ENCODE assay signal across 27 cellular contexts in genomic region chr1:226934483-226935237, GRCh38.
"Had no signal": no experiment of that assay in that cellular context is flagged by ENCODE, and none has a peak within 500 bp of the region (broad histone marks: within the 10 kb centered on the region; RNA-seq: fewer than 3 reads in every experiment).

No MANE protein-coding gene starts in this region.

- H3K27ac ChIP-seq: left lung, lower lobe of right lung, pancreas, prostate gland, tibial nerve, uterus had no signal

- FAIRE-seq: islet of Langerhans, kidney, pancreas had no signal

- H3K36me3 ChIP-seq: left lung, lower lobe of right lung, pancreas, prostate gland, tibial nerve, uterus had no signal

- ATAC-seq: left colon; left lung; lower lobe of right lung; naive thymus-derived CD8-positive, alpha-beta T cell; pancreas; right cardiac atrium; stimulated activated memory B cell treated with anti-CD40 and anti-IgM and Interleukin-4, amounts not matched to agents 10 μg/mL and 1 μg/mL and 100 μg/mL, for 72 hours; stimulated activated naive CD8-positive, alpha-beta T cell treated with anti-CD3 and anti-CD28 coated beads, Interleukin-15, amount 100 ng/mL, for 72 hours had no signal

- H3K4me3 ChIP-seq: left lung, lower lobe of right lung, pancreas, prostate gland, smooth muscle cell, tibial nerve, uterus had no signal

- H3K9me3 ChIP-seq: pancreas, prostate gland had no signal

- H3K27me3 ChIP-seq: left lung, pancreas, tibial nerve, uterus had no signal

- DNase-seq: hypothalamus; immature natural killer cell; kidney; left colon; left lung; lower lobe of right lung; mammary epithelial cell; mesenchymal stem cell; naive thymus-derived CD8-positive, alpha-beta T cell; nucleus accumbens; pancreas; posterior cingulate gyrus; retina; right cardiac atrium; stimulated activated CD4-positive, alpha-beta T cell treated with anti-CD3 and anti-CD28 coated beads, Interleukin-1b, Interleukin-23, amount 100 ng/mL, for 48 hours; stimulated activated CD4-positive, alpha-beta T cell treated with anti-CD3 and anti-CD28 coated beads, Interleukin-2, amount 100 ng/mL, for 48 hours; stimulated activated CD4-positive, alpha-beta T cell treated with anti-CD3 and anti-CD28 coated beads, Interleukin-4, amount 100 ng/mL, for 4 hours; stimulated activated CD8-positive, alpha-beta memory T cell treated with anti-CD3 and anti-CD28 coated beads, Interleukin-4, amount 100 ng/mL, for 48 hours; stimulated activated naive CD4-positive, alpha-beta T cell treated with Interleukin-2 at 50 U/mL for 16 hours; stimulated activated naive CD8-positive, alpha-beta T cell treated with anti-CD3 and anti-CD28 coated beads, Interleukin-15, amount 100 ng/mL, for 72 hours; substantia nigra; uterus had no signal

- H3K4me2 ChIP-seq: smooth muscle cell had no signal
